ENCODE assay signal across 10 cellular contexts in the genomic region with DNA sequence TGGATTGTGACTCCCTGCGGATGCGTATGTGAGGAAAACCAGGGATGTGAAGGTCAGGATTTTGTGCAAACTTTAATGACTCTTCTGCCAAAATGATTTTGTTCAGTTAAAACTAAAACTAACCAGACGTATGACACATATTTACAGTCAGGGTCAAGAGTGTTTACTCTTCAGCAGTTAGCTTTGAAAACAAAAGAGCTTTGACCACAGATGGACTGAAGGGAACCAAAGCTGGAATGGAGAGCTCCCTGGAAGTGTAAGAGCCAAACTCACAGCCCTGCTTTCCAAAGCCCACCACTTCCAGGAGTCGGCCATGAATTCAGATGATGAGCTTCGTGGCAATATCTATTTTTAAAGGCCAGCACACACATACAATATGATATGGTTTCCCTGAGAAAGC. TPM values are rescaled to one million over a fixed set of nuclear protein-coding genes. Genes with fewer than 3 reads are reported as not detected.
DNase-seq lines count a peak whose midpoint lies in the region; ATAC-seq, FAIRE-seq and TF ChIP-seq lines count a peak whose summit lies in the region.
"Had no signal": no experiment of that assay in that cellular context is flagged by ENCODE, and none has a peak within 500 bp of the region (broad histone marks: within the 10 kb centered on the region; RNA-seq: fewer than 3 reads in every experiment).

No MANE protein-coding gene starts in this region.

- DNase-seq in NCI-H2029 (lab: John Stamatoyannopoulos, UW) = peak; percentile 11
- DNase-seq in mucosa of descending colon = no peak
- DNase-seq in head of caudate nucleus = no peak
- DNase-seq in RWPE1 (ENCODE audit: low spot score) = no peak
- no peak for DNase-seq in activated effector memory CD4-positive, alpha-beta T cell treated with anti-CD3 and anti-CD28 coated beads, Interleukin-2, amount 50 U/mL, for 16 hours
- DNase-seq: activated T-cell treated with anti-CD3 and anti-CD28 coated beads for 4 hours, nucleus accumbens had no signal

- H2AFZ ChIP-seq in ACC112 (ENCODE audit: low read length, unreplicated experiment) = no peak overlapping the region

- intact Hi-C loops in mucosa of descending colon (cut with DNase I, micrococcal nuclease) (no loop called here), head of caudate nucleus (cut with DNase I) (no loop called here)

- H3K36me3 ChIP-seq in ACC112 (ENCODE audit: insufficient read depth, low read length) (no peaks in the 10 kb centered on the region; the same call in 1 of the 2 replicates), mucosa of descending colon (ENCODE audit: low read depth) (no peaks in the 10 kb centered on the region)

- H3K27ac ChIP-seq in ACC112 (ENCODE audit: low read depth, low read length) = peak overlapping the region; percentile 44
- H3K27ac ChIP-seq in RWPE1 = no peak overlapping the region

- H3K79me2 ChIP-seq in ACC112 (ENCODE audit: control insufficient read depth, insufficient read depth, low read length, unreplicated experiment) = peaks cover 53% of the 10 kb centered on the region

- peak overlapping the region; percentile 56 for H3K4me3 ChIP-seq in ACC112 (ENCODE audit: low read depth, low read length)
- H3K4me3 ChIP-seq in mucosa of descending colon = no peak overlapping the region

- peak; percentile 46 for ATAC-seq in mucosa of descending colon
- ATAC-seq in HG03439 (IDR thresholded peaks at IDR 0.05; ENCODE audit: unreplicated experiment) = no peak

- TF ChIP-seq CTCF in mucosa of descending colon (IDR thresholded peaks at IDR 0.05) (no peak), RWPE1 (conservative IDR thresholded peaks at IDR 0.05; ENCODE audit: low read depth) (no peak)

- H3K4me1 ChIP-seq in ACC112 (ENCODE audit: control insufficient read depth, insufficient read depth, low read length, unreplicated experiment) (peaks cover 36% of the 10 kb centered on the region), mucosa of descending colon (ENCODE audit: low read depth) (peaks cover 32% of the 10 kb centered on the region)

- CTCF ChIA-PET in RWPE1 (lab: Yijun Ruan, JAX) = interaction anchor here (0.6 kb wide), 1 partner anchor 210 kb away, joined by 3 read pairs; no protein-coding TSS in a partner anchor

- POLR2A ChIA-PET in RWPE1 (lab: Yijun Ruan, JAX; ENCODE audit: low non-redundant PET) = no interaction called here

- H3K27me3 ChIP-seq in ACC112 (ENCODE audit: insufficient read depth, low read length) = no peaks in the 10 kb centered on the region

- FAIRE-seq in endometrium (lab: Jason Lieb, UNC) = peak; percentile 99

- no peaks in the 10 kb centered on the region for H3K9me3 ChIP-seq in mucosa of descending colon

RNA-seq across cellular contexts. Expression of a gene that starts 15.5 kb away (rescaled TPM):
- total RNA-seq in mucosa of descending colon = 1,000 to 10,000 TPM in 1 of 3 donors, 10 to 100 TPM in 2; 67.6 to 1,278 (median 86.0) TPM
